ENCODE assay signal across 21 cellular contexts in the genomic region with DNA sequence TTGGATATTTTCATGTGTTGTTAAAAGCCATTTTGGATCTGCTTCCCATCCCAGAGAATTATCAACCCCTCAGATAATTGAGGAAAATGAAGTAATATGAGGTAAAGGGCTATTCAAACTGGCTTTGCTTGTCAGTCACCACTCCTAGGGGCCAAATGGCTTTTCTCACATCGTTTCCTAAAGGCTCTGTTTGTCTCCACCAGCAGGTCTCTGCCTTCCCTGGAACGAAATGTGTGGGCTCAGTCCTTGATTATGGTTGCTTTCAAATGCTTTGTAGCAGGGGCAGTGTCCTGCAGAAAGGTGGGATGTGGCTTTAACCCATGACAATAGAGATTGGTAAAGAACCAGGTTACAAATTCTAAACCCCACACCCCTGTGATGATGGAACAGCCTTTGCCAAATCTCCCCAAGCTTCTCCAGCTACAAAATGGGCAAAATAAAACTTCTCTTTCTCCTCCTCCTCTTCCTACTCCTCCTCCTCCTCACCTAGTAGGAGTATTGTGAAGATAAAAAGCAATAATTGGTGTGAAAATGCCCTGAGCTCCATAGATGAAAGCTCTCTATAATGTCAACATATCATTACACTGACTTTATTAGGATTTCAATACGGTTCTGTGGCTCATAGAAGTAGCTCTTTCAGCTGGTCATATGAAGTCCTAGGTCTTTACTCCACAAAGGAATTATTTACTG.
DNase-seq lines count a peak whose midpoint lies in the region; ATAC-seq and TF ChIP-seq lines count a peak whose summit lies in the region.
"Had no signal": no experiment of that assay in that cellular context is flagged by ENCODE, and none has a peak within 500 bp of the region (broad histone marks: within the 10 kb centered on the region; RNA-seq: fewer than 3 reads in every experiment).

No MANE protein-coding gene starts in this region.

- H3K9me3 Mint-ChIP-seq in endodermal cell, result no peaks in the 10 kb centered on the region
- H3K9me3 Mint-ChIP-seq: IgD-negative memory B cell had no signal

- TF ChIP-seq CTCF in endodermal cell (conservative IDR thresholded peaks at IDR 0.05), result no peak

- no peak overlapping the region for H3K9ac ChIP-seq in endodermal cell (ENCODE audit: extremely low read depth, low read length, poor library complexity, severe bottlenecking)

- no peak overlapping the region for H3K27ac Mint-ChIP-seq in endodermal cell
- H3K27ac Mint-ChIP-seq: IgD-negative memory B cell had no signal

- H3K27me3 ChIP-seq in endodermal cell (ENCODE audit: control insufficient read depth, insufficient read depth, low read length, poor library complexity, severe bottlenecking), result no peaks in the 10 kb centered on the region

- H3K36me3 Mint-ChIP-seq in endodermal cell (ENCODE audit: low read depth), result peaks cover 2% of the 10 kb centered on the region

- H3K4me3 ChIP-seq in endodermal cell (ENCODE audit: low read length), result no peak overlapping the region
- H3K4me3 ChIP-seq: PC-9 had no signal

- peaks cover 25% of the 10 kb centered on the region for H3K4me1 Mint-ChIP-seq in endodermal cell

- H3K4me3 Mint-ChIP-seq in endodermal cell, result no peak overlapping the region
- H3K4me3 Mint-ChIP-seq: IgD-negative memory B cell had no signal

- 52 to 60% methylated on average over 2 to 3 of the region's 3 CpGs for WGBS in endodermal cell (ENCODE audit: insufficient coverage in 1 of 2, insufficient read length in 1 of 2), 2 experiments

- no peaks in the 10 kb centered on the region for H3K4me1 ChIP-seq in endodermal cell (ENCODE audit: control insufficient read depth, insufficient read depth, low read length)

- H3K36me3 ChIP-seq in endodermal cell (ENCODE audit: control insufficient read depth, insufficient read depth, low read length), result no peaks in the 10 kb centered on the region

- no peak overlapping the region for H3K27ac ChIP-seq in endodermal cell (ENCODE audit: low read depth, low read length)
- H3K27ac ChIP-seq: 22Rv1, C4-2B, PC-9, RWPE1 had no signal

- peaks cover 64% of the 10 kb centered on the region for H3K27me3 Mint-ChIP-seq in endodermal cell (ENCODE audit: insufficient read depth)

- ATAC-seq in left lobe of liver (no peak), GM19455 (IDR thresholded peaks at IDR 0.05; ENCODE audit: unreplicated experiment) (no peak)
- ATAC-seq: SK-N-SH treated with all-trans-retinoic acid at 6 μM for 48 hours had no signal

- intact Hi-C loops in cardiac septum (cut with DNase I), result no loop called here

- no peaks in the 10 kb centered on the region for H3K9me3 ChIP-seq in endodermal cell (ENCODE audit: control insufficient read depth, low read length)

- DNase-seq in NCI-H146 (lab: John Stamatoyannopoulos, UW) (peak; percentile 23), NCI-H146 treated with DMSO at 0.1 percent for 48 hours (lab: John Stamatoyannopoulos, UW; ENCODE audit: unreplicated experiment) (no peak), NCI-H2227 treated with DMSO at 0.1 percent for 48 hours (lab: John Stamatoyannopoulos, UW) (peak; percentile 21), endodermal cell (peak; percentile 65), DMS79 (lab: John Stamatoyannopoulos, UW) (no peak), left lobe of liver (ENCODE audit: low spot score) (no peak), cardiac septum (ENCODE audit: low spot score) (no peak)
- DNase-seq: AML-193, MM.1S, NCI-H1105, NCI-H187, NCI-H510A, PC-9, SIG-M5, T-helper 1 cell had no signal

Comparison
In these comparisons a context has a peak if more than half of its experiments do, and no peak if none do; other contexts are left out.
1. DNase-seq: peak in NCI-H146 (single experiment), NCI-H2227 treated with DMSO at 0.1 percent for 48 hours (single experiment) and endodermal cell (single experiment); none in NCI-H146 treated with DMSO at 0.1 percent for 48 hours (single experiment), DMS79 (single experiment), left lobe of liver (single experiment) and cardiac septum (single experiment).